8 cellular contexts compared by ENCODE assay signal in genomic region chr15:99249270-99249817, GRCh38.
DNase-seq lines count a peak whose midpoint lies in the region; ATAC-seq and TF ChIP-seq lines count a peak whose summit lies in the region.

TSS of gene TTC23 (minus strand) at chr15:99249581. CDS start at chr15:99228712, 20,869 bp downstream.

- peak within 1 kb of the TSS; percentile 65 for H3K27ac ChIP-seq in cingulate gyrus (ENCODE audit: low read depth, low read length)

- H3K4me3 Mint-ChIP-seq in stimulated activated effector memory CD8-positive, alpha-beta T cell treated with anti-CD3 and anti-CD28 coated beads, Interleukin-12 subunit alpha, Interleukin-12 subunit beta, amount 100 ng/mL, for 72 hours: peak within 1 kb of the TSS; percentile 82

- no peaks in the 10 kb centered on the region for H3K36me3 Mint-ChIP-seq in stimulated activated effector memory CD8-positive, alpha-beta T cell treated with anti-CD3 and anti-CD28 coated beads, Interleukin-12 subunit alpha, Interleukin-12 subunit beta, amount 100 ng/mL, for 72 hours

- in situ Hi-C loops in GM13976 (cut with MboI; ENCODE audit: low sequenced_read_pairs, unreplicated experiment): no loop called here

- H3K4me1 Mint-ChIP-seq in stimulated activated effector memory CD8-positive, alpha-beta T cell treated with anti-CD3 and anti-CD28 coated beads, Interleukin-12 subunit alpha, Interleukin-12 subunit beta, amount 100 ng/mL, for 72 hours: peaks cover 25% of the 10 kb centered on the region

- peak; percentile 90 for DNase-seq in ELR (ENCODE audit: low read depth)
- DNase-seq in NCI-H2227 treated with DMSO at 0.1 percent for 48 hours (lab: John Stamatoyannopoulos, UW): peak; percentile 65
- peak; percentile 89 for DNase-seq in kidney tubule cell (ENCODE audit: low spot score)
- no peak for DNase-seq in stimulated activated effector memory CD8-positive, alpha-beta T cell treated with anti-CD3 and anti-CD28 coated beads, Interleukin-12 subunit alpha, Interleukin-12 subunit beta, amount 100 ng/mL, for 72 hours (ENCODE audit: low spot score in 2 of 2)
- no peak for DNase-seq in GM13976 (ENCODE audit: low spot score)

- H3K9me3 Mint-ChIP-seq in stimulated activated effector memory CD8-positive, alpha-beta T cell treated with anti-CD3 and anti-CD28 coated beads, Interleukin-12 subunit alpha, Interleukin-12 subunit beta, amount 100 ng/mL, for 72 hours: no peaks in the 10 kb centered on the region

- no peak for TF ChIP-seq CTCF in GM13976 (IDR thresholded peaks at IDR 0.05; ENCODE audit: borderline replicate concordance, control extremely low read depth, extremely low read depth, insufficient read depth, missing control alignments)

- no peak for ATAC-seq in stimulated activated effector memory CD8-positive, alpha-beta T cell treated with anti-CD3 and anti-CD28 coated beads, Interleukin-12 subunit alpha, Interleukin-12 subunit beta, amount 100 ng/mL, for 72 hours
- ATAC-seq in HG03378 (IDR thresholded peaks at IDR 0.05; ENCODE audit: unreplicated experiment) (no peak), HG03045 (IDR thresholded peaks at IDR 0.05; ENCODE audit: unreplicated experiment) (no peak)

- H3K27ac Mint-ChIP-seq in stimulated activated effector memory CD8-positive, alpha-beta T cell treated with anti-CD3 and anti-CD28 coated beads, Interleukin-12 subunit alpha, Interleukin-12 subunit beta, amount 100 ng/mL, for 72 hours: no peak within 1 kb of the TSS

Comparison
In these comparisons a context has a peak if more than half of its experiments do, and no peak if none do; other contexts are left out.
1. DNase-seq: peak in ELR (single experiment), NCI-H2227 treated with DMSO at 0.1 percent for 48 hours (single experiment) and kidney tubule cell (single experiment); none in stimulated activated effector memory CD8-positive, alpha-beta T cell treated with anti-CD3 and anti-CD28 coated beads, Interleukin-12 subunit alpha, Interleukin-12 subunit beta, amount 100 ng/mL, for 72 hours (0 of 2) and GM13976 (single experiment).